ENCODE assay signal across 1 cellular context in genomic region chr5:96718635-96719077, GRCh38.
TF ChIP-seq lines count a peak whose summit lies in the region.

No MANE protein-coding gene starts in this region.

TF ChIP-seq in HEK293, 187 proteins besides CTCF, POLR2A, EP300 and RAD21 (continued from another document):
- TF ChIP-seq PRDM10 (tag by site-specific recombination; IDR thresholded peaks at IDR 0.05): peak; percentile 58
- TF ChIP-seq ZNF335 (tag by site-specific recombination; conservative IDR thresholded peaks at IDR 0.05): no peak
- no peak for TF ChIP-seq ATF2 (tag by site-specific recombination; IDR thresholded peaks at IDR 0.05; ENCODE audit: low read depth)
- 0 out of 2 replicates have a peak, but pooled peaks have one; percentile 8 for TF ChIP-seq ZIC2 (tag by site-specific recombination; IDR thresholded peaks at IDR 0.05)
